ENCODE assay signal across 23 cellular contexts in genomic region chr7:147894271-147894670, GRCh38.
DNase-seq lines count a peak whose midpoint lies in the region; ATAC-seq and TF ChIP-seq lines count a peak whose summit lies in the region.
"Had no signal": no experiment of that assay in that cellular context is flagged by ENCODE, and none has a peak within 500 bp of the region (broad histone marks: within the 10 kb centered on the region; RNA-seq: fewer than 3 reads in every experiment).

No MANE protein-coding gene starts in this region.

- intact Hi-C loops in CD4-positive, alpha-beta T cell (cut with DNase I, micrococcal nuclease) = no loop called here

- H3K27me3 ChIP-seq in BE2C = no peaks in the 10 kb centered on the region
- no peaks in the 10 kb centered on the region for H3K27me3 ChIP-seq in brain microvascular endothelial cell (replicated peaks)
- no peaks in the 10 kb centered on the region for H3K27me3 ChIP-seq in CD4-positive, alpha-beta T cell (ENCODE audit: control insufficient read depth, insufficient read depth, low read length)
- H3K27me3 ChIP-seq: esophagus squamous epithelium, sigmoid colon, tibial nerve had no signal

- no peak for ATAC-seq in CD4-positive, alpha-beta T cell (ENCODE audit: poor library complexity)
- ATAC-seq in GM18519 (IDR thresholded peaks at IDR 0.05; ENCODE audit: low FRiP score, unreplicated experiment) = no peak
- ATAC-seq: K562, lower lobe of right lung had no signal

- POLR2A ChIA-PET in CD4-positive, alpha-beta T cell (lab: Charles Lee) = no interaction called here

- H3K27me3 Mint-ChIP-seq in neural crest cell (ENCODE audit: low read depth) = no peaks in the 10 kb centered on the region
- H3K27me3 Mint-ChIP-seq in glutamatergic neuron (ENCODE audit: unreplicated experiment) = no peaks in the 10 kb centered on the region
- H3K27me3 Mint-ChIP-seq in CD4-positive, alpha-beta T cell = no peaks in the 10 kb centered on the region
- H3K27me3 Mint-ChIP-seq: activated CD4-positive, alpha-beta memory T cell treated with anti-CD3 and anti-CD28 coated beads for 36 hours had no signal

- CTCF ChIA-PET in CD4-positive, alpha-beta T cell (lab: Charles Lee) = no interaction called here

- no peaks in the 10 kb centered on the region for H3K4me1 ChIP-seq in BE2C
- H3K4me1 ChIP-seq: esophagus squamous epithelium, lower lobe of right lung, sigmoid colon, tibial nerve had no signal

- no peak overlapping the region for H3K4me3 Mint-ChIP-seq in neural crest cell
- no peak overlapping the region for H3K4me3 Mint-ChIP-seq in glutamatergic neuron (ENCODE audit: unreplicated experiment)
- H3K4me3 Mint-ChIP-seq in CD4-positive, alpha-beta T cell = no peak overlapping the region
- H3K4me3 Mint-ChIP-seq: activated CD4-positive, alpha-beta memory T cell treated with anti-CD3 and anti-CD28 coated beads for 36 hours had no signal

- no peak for DNase-seq in BE2C
- DNase-seq in NCI-H146 (lab: John Stamatoyannopoulos, UW) = peak; percentile 18
- DNase-seq in brain microvascular endothelial cell = peak; percentile 2
- DNase-seq in neural crest cell (ENCODE audit: low read depth, low spot score) = no peak
- DNase-seq in glutamatergic neuron = no peak
- no peak for DNase-seq in DMS79 (lab: John Stamatoyannopoulos, UW)
- DNase-seq in CD4-positive, alpha-beta T cell = no peak
- DNase-seq: activated CD4-positive, alpha-beta memory T cell treated with anti-CD3 and anti-CD28 coated beads for 36 hours; activated naive CD4-positive, alpha-beta T cell treated with anti-CD3 and anti-CD28 coated beads, Interleukin-2, amount 50 U/mL, for 16 hours; activated T-cell treated with anti-CD3 and anti-CD28 coated beads for 4 hours; Calu3; effector memory CD4-positive, alpha-beta T cell; esophagus squamous epithelium; lower lobe of right lung; NCI-H1930; NCI-H510A treated with DMSO at 0.1 percent for 48 hours; Right ventricle myocardium superior; sigmoid colon; stimulated activated naive CD4-positive, alpha-beta T cell treated with Interleukin-2 at 50 U/mL for 16 hours; T-helper 1 cell had no signal

- no peaks in the 10 kb centered on the region for H3K9me3 ChIP-seq in BE2C
- H3K9me3 ChIP-seq in CD4-positive, alpha-beta T cell (ENCODE audit: control insufficient read depth, low read length) = no peaks in the 10 kb centered on the region
- H3K9me3 ChIP-seq: esophagus squamous epithelium, lower lobe of right lung, sigmoid colon, tibial nerve had no signal

- H3K36me3 ChIP-seq in BE2C (no peaks in the 10 kb centered on the region), brain microvascular endothelial cell (replicated peaks) (no peaks in the 10 kb centered on the region)
- H3K36me3 ChIP-seq: esophagus squamous epithelium, lower lobe of right lung, sigmoid colon, tibial nerve had no signal

- peak; percentile 31; the same call in 1 of the 2 replicates for TF ChIP-seq CTCF in BE2C (IDR thresholded peaks at IDR 0.05; ENCODE audit: low read depth, low read length)
- no peak for TF ChIP-seq CTCF in brain microvascular endothelial cell (IDR thresholded peaks at IDR 0.05; ENCODE audit: low read depth, low read length, missing control alignments)
- TF ChIP-seq CTCF in neural crest cell (conservative IDR thresholded peaks at IDR 0.05) = peak; percentile 26
- no peak for TF ChIP-seq CTCF in glutamatergic neuron (IDR thresholded peaks at IDR 0.05; ENCODE audit: partially characterized antibody, unreplicated experiment)
- TF ChIP-seq CTCF in CD4-positive, alpha-beta T cell (IDR thresholded peaks at IDR 0.05) = no peak

- H3K4me1 Mint-ChIP-seq in neural crest cell (peaks cover 9% of the 10 kb centered on the region), glutamatergic neuron (ENCODE audit: low read depth, unreplicated experiment) (peaks cover 4% of the 10 kb centered on the region)
- H3K4me1 Mint-ChIP-seq in CD4-positive, alpha-beta T cell (ENCODE audit: low read depth) = no peaks in the 10 kb centered on the region

- no peaks in the 10 kb centered on the region for H3K36me3 Mint-ChIP-seq in neural crest cell (ENCODE audit: low read depth)
- H3K36me3 Mint-ChIP-seq in glutamatergic neuron (ENCODE audit: unreplicated experiment) = no peaks in the 10 kb centered on the region
- H3K36me3 Mint-ChIP-seq in CD4-positive, alpha-beta T cell (ENCODE audit: low read depth) = no peaks in the 10 kb centered on the region
- H3K36me3 Mint-ChIP-seq: activated CD4-positive, alpha-beta memory T cell treated with anti-CD3 and anti-CD28 coated beads for 36 hours had no signal

- no peaks in the 10 kb centered on the region for H3K9me3 Mint-ChIP-seq in neural crest cell
- no peaks in the 10 kb centered on the region for H3K9me3 Mint-ChIP-seq in glutamatergic neuron (ENCODE audit: unreplicated experiment)
- no peaks in the 10 kb centered on the region for H3K9me3 Mint-ChIP-seq in CD4-positive, alpha-beta T cell
- H3K9me3 Mint-ChIP-seq: activated CD4-positive, alpha-beta memory T cell treated with anti-CD3 and anti-CD28 coated beads for 36 hours had no signal

- in situ Hi-C loops in brain microvascular endothelial cell (cut with HindIII; ENCODE audit: low pct_ligation_motif_present, low sequenced_read_pairs) = no loop called here

- H3K27ac Mint-ChIP-seq in neural crest cell (ENCODE audit: unreplicated experiment) (no peak overlapping the region), glutamatergic neuron (ENCODE audit: unreplicated experiment) (no peak overlapping the region)
- H3K27ac Mint-ChIP-seq in CD4-positive, alpha-beta T cell = no peak overlapping the region
- H3K27ac Mint-ChIP-seq: activated CD4-positive, alpha-beta memory T cell treated with anti-CD3 and anti-CD28 coated beads for 36 hours had no signal

- H3K4me3 ChIP-seq in BE2C (ENCODE audit: low read depth, low read length) (no peak overlapping the region), brain microvascular endothelial cell (ENCODE audit: low read depth, low read length) (no peak overlapping the region)
- H3K4me3 ChIP-seq: esophagus squamous epithelium, K562, lower lobe of right lung, sigmoid colon, tibial nerve had no signal

- H3K27ac ChIP-seq in brain microvascular endothelial cell = no peak overlapping the region
- no peak overlapping the region for H3K27ac ChIP-seq in CD4-positive, alpha-beta T cell (ENCODE audit: low read depth, low read length)
- H3K27ac ChIP-seq: esophagus squamous epithelium, lower lobe of right lung, sigmoid colon, tibial nerve had no signal

Comparison
In these comparisons a context has a peak if more than half of its experiments do, and no peak if none do; other contexts are left out.
1. DNase-seq: peak in NCI-H146 (single experiment) and brain microvascular endothelial cell (single experiment); none in BE2C (single experiment), neural crest cell (single experiment), glutamatergic neuron (single experiment), DMS79 (single experiment) and CD4-positive, alpha-beta T cell (0 of 10).
2. CTCF ChIP-seq: peak in BE2C (single experiment) and neural crest cell (single experiment); none in brain microvascular endothelial cell (single experiment), glutamatergic neuron (single experiment) and CD4-positive, alpha-beta T cell (single experiment).